Comparison of ENCODE assay signal across 1 cellular context in the genomic region with DNA sequence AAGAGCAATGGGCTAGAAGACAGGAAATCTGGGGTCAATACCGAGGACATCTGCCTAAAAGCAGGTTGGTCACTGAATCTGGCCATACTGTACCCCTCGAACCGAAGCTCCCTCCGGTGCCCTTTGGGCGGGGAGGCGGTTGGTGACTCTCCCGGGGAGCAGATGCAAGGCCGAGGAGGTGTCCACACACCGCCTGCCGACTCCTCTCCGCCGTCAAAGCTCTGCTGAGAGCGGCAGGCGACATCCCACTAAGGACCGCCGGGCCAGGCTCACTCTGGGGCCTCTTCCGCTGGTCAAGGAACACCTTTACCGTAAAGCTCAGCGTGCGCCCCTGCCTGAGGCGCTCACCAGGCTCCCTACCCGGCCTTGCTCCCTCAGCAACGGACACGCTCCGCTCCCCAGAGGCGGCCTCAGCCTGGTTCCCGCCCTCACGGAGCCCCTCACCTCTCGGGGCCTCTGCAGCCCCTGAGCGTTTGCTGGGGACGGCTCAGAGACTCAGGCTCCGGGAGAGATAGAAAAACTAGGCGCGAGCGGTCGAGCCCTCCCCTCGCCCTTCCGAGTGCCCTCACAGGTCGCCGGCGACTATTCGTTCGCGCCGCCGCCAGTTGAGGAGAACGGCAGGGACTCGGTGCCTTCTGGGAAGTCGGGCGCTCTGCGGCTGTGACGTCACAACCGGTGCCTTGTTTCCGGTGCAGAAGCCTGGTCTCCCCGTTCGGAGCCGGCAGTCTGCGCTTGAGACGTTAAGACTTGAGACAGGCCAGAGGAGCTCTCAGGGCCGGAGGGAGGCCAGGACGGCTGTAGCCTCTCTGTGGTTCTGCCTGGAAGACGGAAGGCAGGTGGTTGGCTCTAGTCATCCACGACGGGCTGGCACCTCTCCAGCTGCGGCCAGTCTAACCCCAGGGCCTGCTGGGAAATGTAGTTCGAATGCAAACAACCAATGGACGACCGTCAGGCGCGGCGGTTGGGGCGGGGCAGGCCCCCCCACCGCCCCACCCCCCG.
TF ChIP-seq lines count a peak whose summit lies in the region.

A gene with protein sequence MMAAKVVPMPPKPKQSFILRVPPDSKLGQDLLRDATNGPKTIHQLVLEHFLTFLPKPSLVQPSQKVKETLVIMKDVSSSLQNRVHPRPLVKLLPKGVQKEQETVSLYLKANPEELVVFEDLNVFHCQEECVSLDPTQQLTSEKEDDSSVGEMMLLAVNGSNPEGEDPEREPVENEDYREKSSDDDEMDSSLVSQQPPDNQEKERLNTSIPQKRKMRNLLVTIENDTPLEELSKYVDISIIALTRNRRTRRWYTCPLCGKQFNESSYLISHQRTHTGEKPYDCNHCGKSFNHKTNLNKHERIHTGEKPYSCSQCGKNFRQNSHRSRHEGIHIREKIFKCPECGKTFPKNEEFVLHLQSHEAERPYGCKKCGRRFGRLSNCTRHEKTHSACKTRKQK (minus strand): TSS at position 616 of the 999 bp plus-strand sequence. CDS start 1,403 bp downstream, outside the sequence.

TF ChIP-seq in GM12878, 131 proteins besides CTCF, POLR2A, EP300 and RAD21 (continued from another document and continues in another):
- TF ChIP-seq CUX1 (IDR thresholded peaks at IDR 0.05; ENCODE audit: insufficient replicate concordance, low read depth, low read length) (no peak), ZBTB4 (CRISPR knock-in tag; IDR thresholded peaks at IDR 0.05) (no peak), SREBF2 (IDR thresholded peaks at IDR 0.05; ENCODE audit: low read length) (0 out of 2 replicates have a peak, but pooled peaks have one; percentile 15), BACH1 (IDR thresholded peaks at IDR 0.05; ENCODE audit: borderline replicate concordance) (peak; percentile 49; the same call in 1 of the 2 replicates), YBX1 (IDR thresholded peaks at IDR 0.05) (no peak), CBX3 (IDR thresholded peaks at IDR 0.05; ENCODE audit: borderline replicate concordance, low read depth) (no peak), BCLAF1 (IDR thresholded peaks at IDR 0.05) (no peak), HDAC2 (IDR thresholded peaks at IDR 0.05) (no peak), NR2F1 (conservative IDR thresholded peaks at IDR 0.05) (peak; percentile 85), RFX5 (IDR thresholded peaks at IDR 0.05; ENCODE audit: low read depth, low read length) (no peak), TAF1 (IDR thresholded peaks at IDR 0.05; ENCODE audit: borderline replicate concordance, low read depth, low read length) (peak; percentile 66; the same call in 1 of the 2 replicates), ASH2L (IDR thresholded peaks at IDR 0.05; ENCODE audit: borderline replicate concordance, low read depth) (0 out of 2 replicates have a peak, but pooled peaks have one; percentile 50), ETV6 (conservative IDR thresholded peaks at IDR 0.05 in 1 of 2, IDR thresholded peaks at IDR 0.05 in 1 of 2; ENCODE audit: borderline replicate concordance in 1 of 2, low read depth in 1 of 2) (no peak), CBX5 (IDR thresholded peaks at IDR 0.05; ENCODE audit: low read depth) (no peak), SREBF1 (IDR thresholded peaks at IDR 0.05; ENCODE audit: low read length) (peak; percentile 49; the same call in 1 of the 2 replicates), WRNIP1 (IDR thresholded peaks at IDR 0.05; ENCODE audit: borderline replicate concordance, low read depth, low read length) (no peak), IKZF1 (conservative IDR thresholded peaks at IDR 0.05) (peak; percentile 97), CREM (IDR thresholded peaks at IDR 0.05; ENCODE audit: low read depth) (peak; percentile 96), EED (IDR thresholded peaks at IDR 0.05; ENCODE audit: low read depth) (no peak), NRF1 (conservative IDR thresholded peaks at IDR 0.05; ENCODE audit: low read depth, low read length) (0 out of 2 replicates have a peak, but pooled peaks have one; percentile 3), ZNF207 (IDR thresholded peaks at IDR 0.05; ENCODE audit: borderline replicate concordance) (0 out of 2 replicates have a peak, but pooled peaks have one; percentile 76), ZNF384 (IDR thresholded peaks at IDR 0.05; ENCODE audit: borderline replicate concordance, low read depth, low read length) (no peak), MXI1 (IDR thresholded peaks at IDR 0.05; ENCODE audit: low read depth, low read length) (peak; percentile 66), PML (IDR thresholded peaks at IDR 0.05; ENCODE audit: low read length) (0 out of 2 replicates have a peak, but pooled peaks have one; percentile 58), TBL1XR1 (IDR thresholded peaks at IDR 0.05; ENCODE audit: low read depth, low read length) (no peak), RB1 (IDR thresholded peaks at IDR 0.05; ENCODE audit: borderline replicate concordance) (peak; percentile 41; the same call in 1 of the 2 replicates), PAX8 (IDR thresholded peaks at IDR 0.05) (no peak), NR2C2 (IDR thresholded peaks at IDR 0.05; ENCODE audit: borderline replicate concordance, control insufficient read depth, insufficient read length, low read depth) (no peak), PAX5 (IDR thresholded peaks at IDR 0.05; ENCODE audit: borderline replicate concordance, low read depth, low read length) (peak; percentile 80; the same call in 1 of the 2 replicates), BRCA1 (IDR thresholded peaks at IDR 0.05; ENCODE audit: low read depth, low read length) (peak; percentile 58; the same call in 1 of the 2 replicates), SIX5 (IDR thresholded peaks at IDR 0.05; ENCODE audit: low read depth, low read length, severe bottlenecking) (peak; percentile 76)
- TF ChIP-seq, protein P1, sequence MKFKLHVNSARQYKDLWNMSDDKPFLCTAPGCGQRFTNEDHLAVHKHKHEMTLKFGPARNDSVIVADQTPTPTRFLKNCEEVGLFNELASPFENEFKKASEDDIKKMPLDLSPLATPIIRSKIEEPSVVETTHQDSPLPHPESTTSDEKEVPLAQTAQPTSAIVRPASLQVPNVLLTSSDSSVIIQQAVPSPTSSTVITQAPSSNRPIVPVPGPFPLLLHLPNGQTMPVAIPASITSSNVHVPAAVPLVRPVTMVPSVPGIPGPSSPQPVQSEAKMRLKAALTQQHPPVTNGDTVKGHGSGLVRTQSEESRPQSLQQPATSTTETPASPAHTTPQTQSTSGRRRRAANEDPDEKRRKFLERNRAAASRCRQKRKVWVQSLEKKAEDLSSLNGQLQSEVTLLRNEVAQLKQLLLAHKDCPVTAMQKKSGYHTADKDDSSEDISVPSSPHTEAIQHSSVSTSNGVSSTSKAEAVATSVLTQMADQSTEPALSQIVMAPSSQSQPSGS (IDR thresholded peaks at IDR 0.05; ENCODE audit: low read length), result no peak
- TF ChIP-seq, protein P2, sequence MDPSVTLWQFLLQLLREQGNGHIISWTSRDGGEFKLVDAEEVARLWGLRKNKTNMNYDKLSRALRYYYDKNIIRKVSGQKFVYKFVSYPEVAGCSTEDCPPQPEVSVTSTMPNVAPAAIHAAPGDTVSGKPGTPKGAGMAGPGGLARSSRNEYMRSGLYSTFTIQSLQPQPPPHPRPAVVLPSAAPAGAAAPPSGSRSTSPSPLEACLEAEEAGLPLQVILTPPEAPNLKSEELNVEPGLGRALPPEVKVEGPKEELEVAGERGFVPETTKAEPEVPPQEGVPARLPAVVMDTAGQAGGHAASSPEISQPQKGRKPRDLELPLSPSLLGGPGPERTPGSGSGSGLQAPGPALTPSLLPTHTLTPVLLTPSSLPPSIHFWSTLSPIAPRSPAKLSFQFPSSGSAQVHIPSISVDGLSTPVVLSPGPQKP (IDR thresholded peaks at IDR 0.05; ENCODE audit: low read depth, low read length), result peak; percentile 42; the same call in 1 of the 2 replicates
- TF ChIP-seq, protein P3, sequence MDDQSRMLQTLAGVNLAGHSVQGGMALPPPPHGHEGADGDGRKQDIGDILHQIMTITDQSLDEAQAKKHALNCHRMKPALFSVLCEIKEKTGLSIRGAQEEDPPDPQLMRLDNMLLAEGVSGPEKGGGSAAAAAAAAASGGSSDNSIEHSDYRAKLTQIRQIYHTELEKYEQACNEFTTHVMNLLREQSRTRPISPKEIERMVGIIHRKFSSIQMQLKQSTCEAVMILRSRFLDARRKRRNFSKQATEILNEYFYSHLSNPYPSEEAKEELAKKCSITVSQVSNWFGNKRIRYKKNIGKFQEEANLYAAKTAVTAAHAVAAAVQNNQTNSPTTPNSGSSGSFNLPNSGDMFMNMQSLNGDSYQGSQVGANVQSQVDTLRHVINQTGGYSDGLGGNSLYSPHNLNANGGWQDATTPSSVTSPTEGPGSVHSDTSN (IDR thresholded peaks at IDR 0.05; ENCODE audit: insufficient replicate concordance, low read depth, low read length), result peak; percentile 95
- TF ChIP-seq, protein P4, sequence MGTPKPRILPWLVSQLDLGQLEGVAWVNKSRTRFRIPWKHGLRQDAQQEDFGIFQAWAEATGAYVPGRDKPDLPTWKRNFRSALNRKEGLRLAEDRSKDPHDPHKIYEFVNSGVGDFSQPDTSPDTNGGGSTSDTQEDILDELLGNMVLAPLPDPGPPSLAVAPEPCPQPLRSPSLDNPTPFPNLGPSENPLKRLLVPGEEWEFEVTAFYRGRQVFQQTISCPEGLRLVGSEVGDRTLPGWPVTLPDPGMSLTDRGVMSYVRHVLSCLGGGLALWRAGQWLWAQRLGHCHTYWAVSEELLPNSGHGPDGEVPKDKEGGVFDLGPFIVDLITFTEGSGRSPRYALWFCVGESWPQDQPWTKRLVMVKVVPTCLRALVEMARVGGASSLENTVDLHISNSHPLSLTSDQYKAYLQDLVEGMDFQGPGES (IDR thresholded peaks at IDR 0.05), result peak; percentile 25; the same call in 1 of the 2 replicates
- TF ChIP-seq, protein P5, sequence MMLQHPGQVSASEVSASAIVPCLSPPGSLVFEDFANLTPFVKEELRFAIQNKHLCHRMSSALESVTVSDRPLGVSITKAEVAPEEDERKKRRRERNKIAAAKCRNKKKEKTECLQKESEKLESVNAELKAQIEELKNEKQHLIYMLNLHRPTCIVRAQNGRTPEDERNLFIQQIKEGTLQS (IDR thresholded peaks at IDR 0.05; ENCODE audit: borderline replicate concordance, extremely low read depth, low read depth, low read length), result no peak
